ENCODE assay signal across 10 cellular contexts in genomic region chr14:30440986-30441385, GRCh38.
"Had no signal": no experiment of that assay in that cellular context is flagged by ENCODE, and none has a peak within 500 bp of the region (broad histone marks: within the 10 kb centered on the region; RNA-seq: fewer than 3 reads in every experiment).

No MANE protein-coding gene starts in this region.

- DNase-seq: activated CD4-positive, alpha-beta T cell treated with anti-CD3 and anti-CD28 coated beads, Interleukin-2, amount 50 U/mL, for 1 hour; activated naive CD8-positive, alpha-beta T cell treated with anti-CD3 and anti-CD28 coated beads, Interleukin-2, amount 50 U/mL, for 24 hours; foreskin melanocyte; left ventricle myocardium inferior; nucleus accumbens; posterior cingulate gyrus; retina; T-helper 9 cell; tibial artery; uterus had no signal

- H3K9me3 ChIP-seq: left ventricle myocardium inferior, tibial artery, uterus had no signal

- H3K4me1 ChIP-seq: left ventricle myocardium inferior, tibial artery, uterus had no signal

- H3K36me3 ChIP-seq: left ventricle myocardium inferior, tibial artery, uterus had no signal

- H3K27ac ChIP-seq: left ventricle myocardium inferior, tibial artery, uterus had no signal

- H3K27me3 ChIP-seq: tibial artery, uterus had no signal

- H3K4me3 ChIP-seq: left ventricle myocardium inferior, tibial artery, uterus had no signal
